In genomic region chr11:117509543-117509942, GRCh38 we compare ENCODE assay signal across 16 cellular contexts.
DNase-seq lines count a peak whose midpoint lies in the region; ATAC-seq and TF ChIP-seq lines count a peak whose summit lies in the region.
"Had no signal": no experiment of that assay in that cellular context is flagged by ENCODE, and none has a peak within 500 bp of the region (broad histone marks: within the 10 kb centered on the region; RNA-seq: fewer than 3 reads in every experiment).

No MANE protein-coding gene starts in this region.

- TF ChIP-seq CTCF in GM10266 (IDR thresholded peaks at IDR 0.05; ENCODE audit: control insufficient read depth, insufficient read depth, low read depth, missing control alignments) (peak; percentile 4), OCI-LY3 (IDR thresholded peaks at IDR 0.05; ENCODE audit: low read depth, low read length) (peak; percentile 60), endodermal cell (conservative IDR thresholded peaks at IDR 0.05) (peak; percentile 24)

- H3K9me3 ChIP-seq in OCI-LY3 (ENCODE audit: insufficient read depth, low read length) (no peaks in the 10 kb centered on the region), endodermal cell (ENCODE audit: control insufficient read depth, low read length) (no peaks in the 10 kb centered on the region)

- no peaks in the 10 kb centered on the region for H3K79me2 ChIP-seq in OCI-LY3 (ENCODE audit: low read length)

- no peaks in the 10 kb centered on the region for H3K4me1 Mint-ChIP-seq in activated CD4-positive, alpha-beta T cell treated with anti-CD3 and anti-CD28 coated beads for 36 hours
- H3K4me1 Mint-ChIP-seq in endodermal cell: peaks cover 25% of the 10 kb centered on the region
- no peaks in the 10 kb centered on the region for H3K4me1 Mint-ChIP-seq in activated naive CD8-positive, alpha-beta T cell treated with anti-CD3 and anti-CD28 coated beads for 36 hours
- H3K4me1 Mint-ChIP-seq: B cell, CD14-positive monocyte had no signal

- intact Hi-C loops in activated CD4-positive, alpha-beta T cell treated with anti-CD3 and anti-CD28 coated beads for 36 hours (cut with DNase I, micrococcal nuclease): no loop called here

- H3K4me1 ChIP-seq in OCI-LY3 (ENCODE audit: low read length) (peaks cover 10% of the 10 kb centered on the region; the same call in 1 of the 2 replicates), endodermal cell (ENCODE audit: control insufficient read depth, insufficient read depth, low read length) (peaks cover 5% of the 10 kb centered on the region)

- H3K9ac ChIP-seq in OCI-LY3 (ENCODE audit: low read length) (no peak overlapping the region), endodermal cell (ENCODE audit: extremely low read depth, low read length, poor library complexity, severe bottlenecking) (no peak overlapping the region)
- H3K9ac ChIP-seq: GM23248 had no signal

- H3K9me3 Mint-ChIP-seq in activated CD4-positive, alpha-beta T cell treated with anti-CD3 and anti-CD28 coated beads for 36 hours (ENCODE audit: low read depth): no peaks in the 10 kb centered on the region
- H3K9me3 Mint-ChIP-seq in endodermal cell: no peaks in the 10 kb centered on the region
- H3K9me3 Mint-ChIP-seq in activated naive CD8-positive, alpha-beta T cell treated with anti-CD3 and anti-CD28 coated beads for 36 hours: no peaks in the 10 kb centered on the region
- H3K9me3 Mint-ChIP-seq: CD8-positive, alpha-beta T cell had no signal

- H3K27me3 Mint-ChIP-seq in activated CD4-positive, alpha-beta T cell treated with anti-CD3 and anti-CD28 coated beads for 36 hours: no peaks in the 10 kb centered on the region
- peaks cover 11% of the 10 kb centered on the region for H3K27me3 Mint-ChIP-seq in endodermal cell (ENCODE audit: insufficient read depth)
- no peaks in the 10 kb centered on the region for H3K27me3 Mint-ChIP-seq in activated naive CD8-positive, alpha-beta T cell treated with anti-CD3 and anti-CD28 coated beads for 36 hours

- no peak for ATAC-seq in activated CD4-positive, alpha-beta T cell treated with anti-CD3 and anti-CD28 coated beads for 36 hours
- ATAC-seq: CD8-positive, alpha-beta T cell had no signal

- H3K27ac ChIP-seq in OCI-LY3 (ENCODE audit: low read length) (no peak overlapping the region), endodermal cell (ENCODE audit: low read depth, low read length) (no peak overlapping the region)
- H3K27ac ChIP-seq: GM23248 had no signal

- H3K4me3 ChIP-seq in OCI-LY3 (ENCODE audit: low read length): no peak overlapping the region
- H3K4me3 ChIP-seq in endodermal cell (ENCODE audit: low read length): no peak overlapping the region
- H3K4me3 ChIP-seq: GM23248 had no signal

- POLR2A ChIA-PET in activated CD4-positive, alpha-beta T cell treated with anti-CD3 and anti-CD28 coated beads for 36 hours (lab: Charles Lee): no interaction called here

- peak; percentile 12 for DNase-seq in activated CD4-positive, alpha-beta T cell treated with anti-CD3 and anti-CD28 coated beads for 36 hours
- no peak for DNase-seq in activated CD4-positive, alpha-beta T cell treated with anti-CD3 and anti-CD28 coated beads for 4 hours
- DNase-seq in GM10266 (ENCODE audit: extremely low spot score): no peak
- no peak for DNase-seq in endodermal cell
- DNase-seq in activated naive CD8-positive, alpha-beta T cell treated with anti-CD3 and anti-CD28 coated beads for 36 hours: no peak
- no peak for DNase-seq in hepatic stellate cell (ENCODE audit: low spot score)
- no peak for DNase-seq in globus pallidus (ENCODE audit: low spot score)
- DNase-seq: CD8-positive, alpha-beta T cell; COR-L47; DMS153; GF-D8; GM23248; H7 had no signal

- CTCF ChIA-PET in activated CD4-positive, alpha-beta T cell treated with anti-CD3 and anti-CD28 coated beads for 36 hours (lab: Charles Lee): interaction anchor here (0.6 to 1.8 kb wide), 4 partner anchors 36 to 282 kb away, joined by 3 to 6 read pairs (median 4); no protein-coding TSS in a partner anchor

- no peak overlapping the region for H3K27ac Mint-ChIP-seq in activated CD4-positive, alpha-beta T cell treated with anti-CD3 and anti-CD28 coated beads for 36 hours
- no peak overlapping the region for H3K27ac Mint-ChIP-seq in endodermal cell
- no peak overlapping the region for H3K27ac Mint-ChIP-seq in activated naive CD8-positive, alpha-beta T cell treated with anti-CD3 and anti-CD28 coated beads for 36 hours
- H3K27ac Mint-ChIP-seq: B cell; CD14-positive monocyte; CD8-positive, alpha-beta T cell had no signal

- no peak overlapping the region for H2AFZ ChIP-seq in OCI-LY3 (ENCODE audit: low read depth, low read length)
- H2AFZ ChIP-seq: GM23248 had no signal

- H3K27me3 ChIP-seq in OCI-LY3 (ENCODE audit: low read depth, low read length) (no peaks in the 10 kb centered on the region), endodermal cell (ENCODE audit: control insufficient read depth, insufficient read depth, low read length, poor library complexity, severe bottlenecking) (no peaks in the 10 kb centered on the region)

- WGBS in endodermal cell (ENCODE audit: insufficient coverage in 1 of 2, insufficient read length in 1 of 2), 2 experiments: 75 to 93% methylated on average over 6 to 8 of the region's 8 CpGs

- H4K20me1 ChIP-seq in OCI-LY3 (ENCODE audit: insufficient read depth, low read length): no peaks in the 10 kb centered on the region

- H3K4me2 ChIP-seq in OCI-LY3 (ENCODE audit: low read length): no peak overlapping the region

- no peaks in the 10 kb centered on the region for H3K36me3 ChIP-seq in OCI-LY3 (replicated peaks; ENCODE audit: low read depth, low read length)
- no peaks in the 10 kb centered on the region for H3K36me3 ChIP-seq in endodermal cell (ENCODE audit: control insufficient read depth, insufficient read depth, low read length)

- no peak overlapping the region for H3K4me3 Mint-ChIP-seq in activated CD4-positive, alpha-beta T cell treated with anti-CD3 and anti-CD28 coated beads for 36 hours
- H3K4me3 Mint-ChIP-seq in endodermal cell: no peak overlapping the region
- H3K4me3 Mint-ChIP-seq in activated naive CD8-positive, alpha-beta T cell treated with anti-CD3 and anti-CD28 coated beads for 36 hours: no peak overlapping the region
- H3K4me3 Mint-ChIP-seq: B cell; CD14-positive monocyte; CD8-positive, alpha-beta T cell had no signal

- no peaks in the 10 kb centered on the region for H3K36me3 Mint-ChIP-seq in activated CD4-positive, alpha-beta T cell treated with anti-CD3 and anti-CD28 coated beads for 36 hours (ENCODE audit: low read depth)
- no peaks in the 10 kb centered on the region for H3K36me3 Mint-ChIP-seq in endodermal cell (ENCODE audit: low read depth)
- no peaks in the 10 kb centered on the region for H3K36me3 Mint-ChIP-seq in activated naive CD8-positive, alpha-beta T cell treated with anti-CD3 and anti-CD28 coated beads for 36 hours
- H3K36me3 Mint-ChIP-seq: CD14-positive monocyte; CD8-positive, alpha-beta T cell had no signal

Comparison
In these comparisons a context has a peak if more than half of its experiments do, and no peak if none do; other contexts are left out.
1. CTCF ChIP-seq: peak in every context shown above with its lines; median percentile 60 in OCI-LY3; 24 in endodermal cell; 4 in GM10266.